8 cellular contexts compared by ENCODE assay signal in genomic region chr22:30635273-30636225, GRCh38. TPM values are rescaled to one million over a fixed set of nuclear protein-coding genes. Genes with fewer than 3 reads are reported as not detected.
DNase-seq lines count a peak whose midpoint lies in the region; ATAC-seq and TF ChIP-seq lines count a peak whose summit lies in the region.

SLC35E4 (plus strand) TSS chr22:30635781; CDS start chr22:30636451, 670 bp downstream.

- H3K4me1 ChIP-seq in uterus = peaks cover 0 to 19% of the 10 kb centered on the region in 2 donors

- H3K27ac ChIP-seq in uterus = peak within 1 kb of the TSS; percentile 97 to 99

- no peaks in the 10 kb centered on the region for H3K36me3 ChIP-seq in uterus

- intact Hi-C loops in left ventricle myocardium superior (cut with micrococcal nuclease) (loop anchor here (5.0 kb wide), 1 partner anchor 122 kb away; no protein-coding TSS in a partner anchor), uterus (cut with DNase I; ENCODE audit: low total_unique reads) (no loop called here)

- no peaks in the 10 kb centered on the region for H3K27me3 ChIP-seq in uterus

- DNase-seq in NCI-H1417 treated with DMSO at 0.1 percent for 48 hours (lab: John Stamatoyannopoulos, UW) (peak; percentile 17), T-helper 1 cell (peak; percentile 92 to 95 (median 93)), amygdala (lab: John Stamatoyannopoulos, UW) (peak; percentile 47 to 98 (median 92)), left ventricle myocardium superior (peak; percentile 97), pulmonary artery endothelial cell (ENCODE audit: low read depth, low spot score) (peak; percentile 63), uterus (peak; percentile 97)

- TF ChIP-seq POLR2A in uterus (IDR thresholded peaks at IDR 0.05) = peak; percentile 72 to 76

- ATAC-seq in HG02678 (IDR thresholded peaks at IDR 0.05; ENCODE audit: unreplicated experiment) (peak; percentile 73), left ventricle myocardium superior (peak; percentile 96)

- peak within 1 kb of the TSS; percentile 44 to 71 for H3K4me3 ChIP-seq in uterus

- TF ChIP-seq CTCF in GM12874 (IDR thresholded peaks at IDR 0.05; ENCODE audit: insufficient read depth, low read depth, low read length) = peak; percentile 36; the same call in 1 of the 2 replicates
- peak; percentile 23 to 64 (median 48) for TF ChIP-seq CTCF in uterus (IDR thresholded peaks at IDR 0.05)

- no peaks in the 10 kb centered on the region for H3K9me3 ChIP-seq in uterus

RNA-seq across cellular contexts. Expression of gene SLC35E4, which starts in this region (rescaled TPM):
- total RNA-seq in left ventricle myocardium superior (3.1 TPM), pulmonary artery endothelial cell (26.5 and 29.7 TPM in 2 replicates), uterus (10 to 100 TPM in 1 of 4 donors, 1 to 10 TPM in 1, under 1 TPM in 2; 0.29 to 11.7 (median 3.0) TPM)

Comparison
In these comparisons a context has a peak if more than half of its experiments do, and no peak if none do; other contexts are left out.
1. Peak in every context shown above with its lines: DNase-seq, ATAC-seq, H3K4me3 ChIP-seq and H3K27ac ChIP-seq.
2. DNase-seq: peak in every context shown above with its lines; median percentile 97 in left ventricle myocardium superior; 97 in uterus; 93 in T-helper 1 cell; 92 in amygdala; 63 in pulmonary artery endothelial cell; 17 in NCI-H1417 treated with DMSO at 0.1 percent for 48 hours.